25 cellular contexts compared by ENCODE assay signal in the genomic region with DNA sequence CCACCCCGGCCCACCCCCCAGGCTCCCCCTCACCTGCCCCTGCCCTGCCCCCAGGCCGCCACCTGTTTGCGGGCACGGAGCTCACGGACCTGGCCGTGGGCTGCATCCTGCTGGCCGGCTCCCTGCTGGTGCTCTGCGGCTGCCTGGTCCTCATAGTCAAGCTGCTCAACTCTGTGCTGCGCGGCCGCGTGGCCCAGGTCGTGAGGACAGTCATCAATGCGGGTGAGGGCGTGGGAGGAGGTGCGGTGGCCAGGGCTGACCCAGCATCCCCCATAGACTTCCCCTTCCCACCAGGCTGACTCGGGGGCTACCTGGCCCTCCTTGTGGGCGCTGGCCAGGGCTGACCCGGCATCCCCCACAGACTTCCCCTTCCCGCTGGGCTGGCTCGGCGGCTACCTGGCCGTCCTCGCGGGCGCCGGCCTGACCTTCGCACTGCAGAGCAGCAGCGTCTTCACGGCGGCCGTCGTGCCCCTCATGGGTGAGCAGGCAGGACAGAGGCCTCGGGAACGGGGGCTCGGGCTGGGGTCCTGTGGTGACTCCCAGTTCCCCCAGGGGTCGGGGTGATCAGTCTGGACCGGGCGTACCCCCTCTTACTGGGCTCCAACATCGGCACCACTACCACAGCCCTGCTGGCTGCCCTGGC. TPM values are rescaled to one million over a fixed set of nuclear protein-coding genes. Genes with fewer than 3 reads are reported as not detected.
"Had no signal": no experiment of that assay in that cellular context is flagged by ENCODE, and none has a peak within 500 bp of the region (broad histone marks: within the 10 kb centered on the region; RNA-seq: fewer than 3 reads in every experiment).

No MANE protein-coding gene starts in this region.

- H3K4me3 ChIP-seq: left ventricle myocardium inferior, prostate gland, right atrium auricular region, skin epidermis, suprapubic skin, transverse colon, vagina had no signal

- H3K36me3 ChIP-seq: left ventricle myocardium inferior, prostate gland, right atrium auricular region, suprapubic skin, transverse colon, vagina had no signal

- H3K9me3 ChIP-seq: left ventricle myocardium inferior, prostate gland, right atrium auricular region, suprapubic skin, transverse colon, vagina had no signal

- H3K27ac ChIP-seq: left ventricle myocardium inferior, prostate gland, right atrium auricular region, skin epidermis, suprapubic skin, transverse colon, vagina had no signal

- DNase-seq: activated B cell treated with CpG ODN at 0.5 μM for 24 hours; activated CD4-positive, alpha-beta memory T cell treated with anti-CD3 and anti-CD28 coated beads, Interleukin-2, amount 10 ng/mL, durations not matched to agents 7 days and 5 days; activated CD4-positive, alpha-beta T cell treated with anti-CD3 and anti-CD28 coated beads for 4 hours; activated CD8-positive, alpha-beta memory T cell treated with anti-CD3 and anti-CD28 coated beads, Interleukin-2, amount 10 ng/mL, durations not matched to agents 7 days and 5 days; cerebellar nuclear complex; cortex of kidney; erythroblast; foreskin melanocyte; kidney; left ventricle myocardium inferior; mammary epithelial cell; naive B cell; stimulated activated CD4-positive, alpha-beta T cell treated with anti-CD3 and anti-CD28 coated beads, Interleukin-15, amount 100 ng/mL, for 24 hours; stimulated activated CD4-positive, alpha-beta T cell treated with anti-CD3 and anti-CD28 coated beads, Interleukin-2, amount 100 ng/mL, for 48 hours; stimulated activated naive CD8-positive, alpha-beta T cell treated with anti-CD3 and anti-CD28 coated beads, Interleukin-15, amount 100 ng/mL, for 72 hours; transverse colon had no signal

RNA-seq across cellular contexts. Expression of gene SLC34A3, which starts 3.5 kb away (rescaled TPM):
- total RNA-seq: activated B cell treated with CpG ODN at 0.5 μM for 24 hours; activated CD4-positive, alpha-beta memory T cell treated with anti-CD3 and anti-CD28 coated beads, Interleukin-2, amount 10 ng/mL, durations not matched to agents 7 days and 5 days; activated CD8-positive, alpha-beta memory T cell treated with anti-CD3 and anti-CD28 coated beads, Interleukin-2, amount 10 ng/mL, durations not matched to agents 7 days and 5 days; bronchial epithelial cell; left ventricle myocardium inferior; mammary epithelial cell; mononuclear cell; neural crest cell; osteoblast; right atrium auricular region; transverse colon; vagina had no signal
- polyA plus RNA-seq: mammary epithelial cell had no signal

RNA-seq across cellular contexts. Expression of gene RNF224, which starts 6.9 kb away (rescaled TPM):
- total RNA-seq: activated B cell treated with CpG ODN at 0.5 μM for 24 hours; activated CD8-positive, alpha-beta memory T cell treated with anti-CD3 and anti-CD28 coated beads, Interleukin-2, amount 10 ng/mL, durations not matched to agents 7 days and 5 days; left ventricle myocardium inferior; neural crest cell; prostate gland; right atrium auricular region; transverse colon had no signal

RNA-seq across cellular contexts. Expression of gene CYSRT1, which starts 9.2 kb away (rescaled TPM):
- total RNA-seq: transverse colon had no signal

RNA-seq across cellular contexts. Expression of gene RNF208, which starts 12.1 kb away (rescaled TPM):
- total RNA-seq: bronchial epithelial cell, osteoblast had no signal
